ENCODE assay signal across 16 cellular contexts in the genomic region with DNA sequence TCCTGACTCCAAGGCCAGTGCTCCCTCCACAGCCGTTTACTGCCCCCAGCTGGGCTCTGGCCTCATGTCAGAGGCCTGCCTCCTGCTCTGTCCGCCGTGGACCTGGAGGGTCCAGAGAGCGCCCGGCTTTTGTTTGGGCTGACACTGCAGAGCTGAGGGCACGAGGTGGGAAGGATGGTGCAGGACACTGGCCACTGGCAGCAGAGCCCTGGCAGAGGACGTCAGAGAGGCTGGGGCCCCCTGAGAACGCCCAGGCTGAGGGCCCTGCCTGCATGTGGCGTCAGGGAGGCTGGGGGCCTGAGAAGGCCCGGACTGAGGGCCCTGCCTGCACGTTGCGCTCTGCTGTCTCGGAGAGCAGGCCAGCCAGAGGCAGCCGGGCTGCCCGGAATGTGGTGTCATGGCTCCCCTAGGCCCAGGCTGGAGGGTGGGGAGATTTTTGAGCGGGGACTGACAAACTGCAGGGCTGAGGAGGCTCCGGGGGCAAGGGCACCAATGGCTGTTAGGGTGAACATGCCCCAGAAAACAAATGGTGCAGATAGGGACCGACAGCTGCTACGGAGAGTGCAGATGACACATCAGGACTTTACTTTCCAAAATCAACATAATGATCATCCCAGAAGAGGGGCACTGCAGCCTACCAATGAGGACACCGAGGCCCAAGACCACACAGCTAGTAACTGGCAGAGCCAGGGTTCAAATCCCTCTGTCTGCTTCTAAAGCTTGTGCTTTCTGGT.
"Had no signal": no experiment of that assay in that cellular context is flagged by ENCODE, and none has a peak within 500 bp of the region (broad histone marks: within the 10 kb centered on the region; RNA-seq: fewer than 3 reads in every experiment).

No MANE protein-coding gene starts in this region.

- H3K9me3 ChIP-seq: adrenal gland, lower lobe of right lung, suprapubic skin had no signal

- DNase-seq: cortex of kidney, foreskin keratinocyte, occipital lobe had no signal

- H3K27ac Mint-ChIP-seq: activated CD4-positive, alpha-beta memory T cell treated with anti-CD3 and anti-CD28 coated beads, Interleukin-2, amount 10 ng/mL, durations not matched to agents 7 days and 5 days; activated CD8-positive, alpha-beta memory T cell treated with anti-CD3 and anti-CD28 coated beads, Interleukin-2, amount 10 ng/mL, durations not matched to agents 7 days and 5 days; activated naive CD4-positive, alpha-beta T cell treated with anti-CD3 and anti-CD28 coated beads for 36 hours; activated T-helper 2 cell treated with anti-CD3 and anti-CD28 coated beads, Interferon-gamma antibody, Interleukin-2, Interleukin-4, amounts not matched to agents 10 μg/mL and 5 μg/mL and 100 μg/mL, durations not matched to agents 14 hours and 24 hours and 36 hours; nephron; WTC11 had no signal

- FAIRE-seq: bronchial epithelial cell, keratinocyte had no signal

- H3K9me3 Mint-ChIP-seq: activated CD4-positive, alpha-beta memory T cell treated with anti-CD3 and anti-CD28 coated beads, Interleukin-2, amount 10 ng/mL, durations not matched to agents 7 days and 5 days; activated naive CD4-positive, alpha-beta T cell treated with anti-CD3 and anti-CD28 coated beads for 36 hours; activated T-helper 2 cell treated with anti-CD3 and anti-CD28 coated beads, Interferon-gamma antibody, Interleukin-2, Interleukin-4, amounts not matched to agents 10 μg/mL and 5 μg/mL and 100 μg/mL, durations not matched to agents 14 hours and 24 hours and 36 hours; nephron; stimulated activated naive CD8-positive, alpha-beta T cell treated with anti-CD3 and anti-CD28 coated beads, Interleukin-15, Interleukin-2, amounts not matched to agents 100 ng/mL and 50 ng/mL, for 24 hours; WTC11 had no signal

- H3K4me3 Mint-ChIP-seq: activated CD4-positive, alpha-beta memory T cell treated with anti-CD3 and anti-CD28 coated beads, Interleukin-2, amount 10 ng/mL, durations not matched to agents 7 days and 5 days; activated CD4-positive, alpha-beta T cell treated with anti-CD3 and anti-CD28 coated beads for 36 hours; activated CD8-positive, alpha-beta memory T cell treated with anti-CD3 and anti-CD28 coated beads, Interleukin-2, amount 10 ng/mL, durations not matched to agents 7 days and 5 days; activated naive CD4-positive, alpha-beta T cell treated with anti-CD3 and anti-CD28 coated beads for 36 hours; nephron; stimulated activated naive CD8-positive, alpha-beta T cell treated with anti-CD3 and anti-CD28 coated beads, Interleukin-15, Interleukin-2, amounts not matched to agents 100 ng/mL and 50 ng/mL, for 24 hours; WTC11 had no signal

- H3K4me1 ChIP-seq: foreskin keratinocyte had no signal

- H3K27me3 Mint-ChIP-seq: activated CD4-positive, alpha-beta memory T cell treated with anti-CD3 and anti-CD28 coated beads, Interleukin-2, amount 10 ng/mL, durations not matched to agents 7 days and 5 days; activated CD4-positive, alpha-beta T cell treated with anti-CD3 and anti-CD28 coated beads for 36 hours; activated CD8-positive, alpha-beta memory T cell treated with anti-CD3 and anti-CD28 coated beads, Interleukin-2, amount 10 ng/mL, durations not matched to agents 7 days and 5 days; stimulated activated naive CD8-positive, alpha-beta T cell treated with anti-CD3 and anti-CD28 coated beads, Interleukin-15, Interleukin-2, amounts not matched to agents 100 ng/mL and 50 ng/mL, for 24 hours had no signal

- H3K27me3 ChIP-seq: adrenal gland, foreskin keratinocyte, suprapubic skin had no signal

- H3K27ac ChIP-seq: foreskin keratinocyte, suprapubic skin had no signal

- H3K4me3 ChIP-seq: adrenal gland, lower lobe of right lung, suprapubic skin had no signal
